ENCODE assay signal across 13 cellular contexts in genomic region chr1:43300661-43301094, GRCh38. TPM values are rescaled to one million over a fixed set of nuclear protein-coding genes. Genes with fewer than 3 reads are reported as not detected.
A peak's percentile ranks its signal among the peaks of the same experiment; 100 is the strongest.
DNase-seq lines count a peak whose midpoint lies in the region; ATAC-seq, FAIRE-seq and TF ChIP-seq lines count a peak whose summit lies in the region.
"Had no signal": no experiment of that assay in that cellular context is flagged by ENCODE, and none has a peak within 500 bp of the region (broad histone marks: within the 10 kb centered on the region; RNA-seq: fewer than 3 reads in every experiment).

TIE1 (plus strand) TSS chr1:43300982; CDS start chr1:43301072, 90 bp downstream.

- FAIRE-seq in H1 (lab: Jason Lieb, UNC) = no peak

- TF ChIP-seq RAD21 in H1 (IDR thresholded peaks at IDR 0.05 in 1 of 2, conservative IDR thresholded peaks at IDR 0.05 in 1 of 2; ENCODE audit: low read depth in 2 of 2, low read length in 2 of 2) = no peak

- 82% methylated on average over 4 of the region's 5 CpGs; no CpG with 5 or more reads in 1 of the 2 experiments for WGBS in H1 (ENCODE audit: extremely low coverage in 1 of 2, insufficient coverage in 1 of 2, insufficient read length in 1 of 2, insufficient replicate concordance in 2 of 2, low coverage in 1 of 2, low lambda C conversion rate in 2 of 2, missing lambda C conversion rate in 1 of 2), 2 experiments

- no peak within 1 kb of the TSS for H3K23ac ChIP-seq in H1 (ENCODE audit: insufficient read length)

- peak; percentile 42 for DNase-seq in KBM-7
- DNase-seq in H1 (ENCODE audit: low read depth in 1 of 2, low spot score in 2 of 2) = no peak
- DNase-seq in lung microvascular endothelial cell (ENCODE audit: low read depth in 2 of 2) = peak; percentile 89 to 90
- no peak for DNase-seq in substantia nigra (lab: John Stamatoyannopoulos, UW)
- no peak for DNase-seq in NCI-H345 (lab: John Stamatoyannopoulos, UW)
- no peak for DNase-seq in middle frontal gyrus (ENCODE audit: extremely low spot score, low spot score)
- DNase-seq: activated naive CD8-positive, alpha-beta T cell treated with anti-CD3 and anti-CD28 coated beads for 36 hours; C1 segment of cervical spinal cord; MM.1S; NCI-H524 had no signal

- no peak within 1 kb of the TSS for H2AK5ac ChIP-seq in H1 (ENCODE audit: low read depth, low read length)

- no peak within 1 kb of the TSS for H3K56ac ChIP-seq in H1 (replicated peaks; ENCODE audit: insufficient read length, low read depth, low read length)

- H2BK15ac ChIP-seq in H1 (ENCODE audit: low read length) = no peak within 1 kb of the TSS

- H3K18ac ChIP-seq in H1 (ENCODE audit: extremely low read depth, low read length) = no peak within 1 kb of the TSS

- H3K79me2 ChIP-seq in H1 (ENCODE audit: control insufficient read depth in 1 of 2, insufficient read depth in 2 of 2, low read length in 2 of 2) = no peaks in the 10 kb centered on the region

- in situ Hi-C loops in KBM-7 (cut with MboI; ENCODE audit: low pct_unique_long_range_greater_than_20kb, low sequenced_read_pairs) = no loop called here

- no peak within 1 kb of the TSS for H3K27ac ChIP-seq in H1 (ENCODE audit: low read depth, low read length)
- peak within 1 kb of the TSS; percentile 81 for H3K27ac ChIP-seq in substantia nigra (ENCODE audit: low read depth, low read length, poor library complexity, severe bottlenecking)
- H3K27ac ChIP-seq: SJSA1 had no signal

- no peak within 1 kb of the TSS for H3K9ac ChIP-seq in H1 (replicated peaks in 1 of 4; ENCODE audit: extremely low read depth in 1 of 4, low read depth in 3 of 4, low read length in 3 of 4)

- TF ChIP-seq CTCF in H1 (IDR thresholded peaks at IDR 0.05; ENCODE audit: control extremely low read depth in 1 of 3, insufficient read depth in 1 of 3, low read depth in 1 of 3, low read length in 3 of 3) = no peak

- H3K4me3 ChIP-seq in H1 (ENCODE audit: extremely low read depth in 1 of 4, insufficient read depth in 2 of 4, low read depth in 3 of 4, low read length in 4 of 4) = no peak within 1 kb of the TSS
- H3K4me3 ChIP-seq: SJSA1 had no signal

- no peak within 1 kb of the TSS for H3K4me2 ChIP-seq in H1 (ENCODE audit: insufficient read depth in 1 of 2, low read depth in 2 of 2, low read length in 2 of 2)

- no peak within 1 kb of the TSS for H4K5ac ChIP-seq in H1 (ENCODE audit: insufficient read length, low read depth, low read length)

- H2BK5ac ChIP-seq in H1 (ENCODE audit: low read depth, low read length) = no peak within 1 kb of the TSS

- H2AFZ ChIP-seq in H1 (ENCODE audit: low read length) = no peak within 1 kb of the TSS

- no peaks in the 10 kb centered on the region for H3K27me3 ChIP-seq in H1 (replicated peaks in 1 of 4; ENCODE audit: control insufficient read depth in 3 of 4, extremely low read depth in 1 of 4, insufficient read depth in 3 of 4, low read length in 3 of 4)
- H3K27me3 ChIP-seq: SJSA1 had no signal

- TF ChIP-seq EP300 in H1 (IDR thresholded peaks at IDR 0.05; ENCODE audit: borderline replicate concordance in 1 of 2, low read depth in 2 of 2, low read length in 2 of 2) = no peak

- no peaks in the 10 kb centered on the region for H3K36me3 ChIP-seq in H1 (ENCODE audit: control insufficient read depth in 2 of 4, insufficient read depth in 4 of 4, low read length in 3 of 4)
- H3K36me3 ChIP-seq: SJSA1 had no signal

- H4K91ac ChIP-seq in H1 (replicated peaks; ENCODE audit: insufficient read length, low read length) = peak within 1 kb of the TSS; percentile 62

- POLR2A ChIA-PET in H1 (lab: Charles Lee; ENCODE audit: partially characterized antibody) = interaction anchor here (1.1 kb wide), 1 partner anchor 24 kb away, joined by 4 read pairs; no protein-coding TSS in a partner anchor

- no peak within 1 kb of the TSS for H3K4ac ChIP-seq in H1 (replicated peaks; ENCODE audit: insufficient read length, low read depth, low read length)

- no peaks in the 10 kb centered on the region; the same call in 1 of the 2 replicates for H3K23me2 ChIP-seq in H1 (ENCODE audit: low read depth, low read length)

- no peaks in the 10 kb centered on the region for H3K9me3 ChIP-seq in H1 (ENCODE audit: insufficient read depth in 2 of 2, low read depth in 1 of 2, low read length in 1 of 2)
- H3K9me3 ChIP-seq: SJSA1 had no signal

- no peak within 1 kb of the TSS for H2BK120ac ChIP-seq in H1 (replicated peaks; ENCODE audit: low read depth, low read length)

- TF ChIP-seq POLR2A in H1 (IDR thresholded peaks at IDR 0.05; ENCODE audit: control extremely low read depth in 1 of 2, low read depth in 2 of 2, low read length in 2 of 2) = no peak

- CTCF ChIA-PET in H1 (lab: Charles Lee; ENCODE audit: partially characterized antibody) = interaction anchor here (1.3 kb wide), 1 partner anchor 15 kb away, joined by 3 read pairs; the partner anchor contains the start of gene C1orf210

- ATAC-seq in HG03135 (IDR thresholded peaks at IDR 0.05; ENCODE audit: unreplicated experiment) = no peak
- no peak for ATAC-seq in HG02763 (IDR thresholded peaks at IDR 0.05; ENCODE audit: unreplicated experiment)

- H4K20me1 ChIP-seq in H1 (replicated peaks in 1 of 2; ENCODE audit: control insufficient read depth in 1 of 2, insufficient read depth in 2 of 2, low read length in 2 of 2) = no peaks in the 10 kb centered on the region

- H3K14ac ChIP-seq in H1 (ENCODE audit: insufficient read length) = no peak within 1 kb of the TSS

- H3K4me1 ChIP-seq in H1 (replicated peaks in 1 of 4; ENCODE audit: control insufficient read depth in 3 of 4, insufficient read depth in 4 of 4, low read length in 3 of 4) = peaks cover 0 to 6% (median 2%) of the 10 kb centered on the region in 4 experiments; a peak in 4 of 7 replicates

- peak within 1 kb of the TSS; percentile 71; the same call in 1 of the 2 replicates for H2BK12ac ChIP-seq in H1 (ENCODE audit: low read depth, low read length)

- no peaks in the 10 kb centered on the region for H3K79me1 ChIP-seq in H1 (ENCODE audit: low read depth, low read length)

- H4K8ac ChIP-seq in H1 (ENCODE audit: extremely low read depth, insufficient read depth, low read length) = peak within 1 kb of the TSS; percentile 40

- peak within 1 kb of the TSS; percentile 62 for H2BK20ac ChIP-seq in H1 (ENCODE audit: low read length)

TF ChIP-seq in H1, 55 proteins besides CTCF, POLR2A, EP300 and RAD21:
- no peak for TF ChIP-seq HDAC6 (IDR thresholded peaks at IDR 0.05; ENCODE audit: low read depth, low read length)
- TF ChIP-seq SP2 (IDR thresholded peaks at IDR 0.05; ENCODE audit: low read length) = no peak
- no peak for TF ChIP-seq RBBP5 (IDR thresholded peaks at IDR 0.05; ENCODE audit: borderline replicate concordance, low read depth, low read length)
- no peak for TF ChIP-seq NANOG (IDR thresholded peaks at IDR 0.05; ENCODE audit: insufficient read depth, low read depth, low read length, poor library complexity, severe bottlenecking)
- TF ChIP-seq POU5F1 (IDR thresholded peaks at IDR 0.05; ENCODE audit: low read depth, low read length) = no peak
- no peak for TF ChIP-seq SRF (IDR thresholded peaks at IDR 0.05; ENCODE audit: low read depth, low read length)
- TF ChIP-seq SUZ12 (IDR thresholded peaks at IDR 0.05; ENCODE audit: low read length) = no peak
- TF ChIP-seq SP1 (IDR thresholded peaks at IDR 0.05; ENCODE audit: low read depth, low read length) = no peak
- no peak for TF ChIP-seq CHD1 (IDR thresholded peaks at IDR 0.05; ENCODE audit: low read depth, low read length)
- no peak for TF ChIP-seq CREB1 (IDR thresholded peaks at IDR 0.05)
- TF ChIP-seq CHD2 (IDR thresholded peaks at IDR 0.05; ENCODE audit: low read length) = no peak
- no peak for TF ChIP-seq RNF2 (IDR thresholded peaks at IDR 0.05; ENCODE audit: borderline replicate concordance, low read depth, low read length, missing control alignments, poor library complexity, severe bottlenecking)
- TF ChIP-seq MAFK (IDR thresholded peaks at IDR 0.05; ENCODE audit: low read depth, low read length) = no peak
- no peak for TF ChIP-seq TBP (IDR thresholded peaks at IDR 0.05; ENCODE audit: low read depth, low read length)
- TF ChIP-seq, protein P1, sequence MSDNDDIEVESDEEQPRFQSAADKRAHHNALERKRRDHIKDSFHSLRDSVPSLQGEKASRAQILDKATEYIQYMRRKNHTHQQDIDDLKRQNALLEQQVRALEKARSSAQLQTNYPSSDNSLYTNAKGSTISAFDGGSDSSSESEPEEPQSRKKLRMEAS (IDR thresholded peaks at IDR 0.05) = no peak
- TF ChIP-seq, protein P2, sequence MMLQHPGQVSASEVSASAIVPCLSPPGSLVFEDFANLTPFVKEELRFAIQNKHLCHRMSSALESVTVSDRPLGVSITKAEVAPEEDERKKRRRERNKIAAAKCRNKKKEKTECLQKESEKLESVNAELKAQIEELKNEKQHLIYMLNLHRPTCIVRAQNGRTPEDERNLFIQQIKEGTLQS (IDR thresholded peaks at IDR 0.05; ENCODE audit: insufficient read depth, low read depth, low read length) = no peak
- TF ChIP-seq PHF8 (conservative IDR thresholded peaks at IDR 0.05; ENCODE audit: low read depth, low read length) = no peak
- no peak for TF ChIP-seq RFX5 (IDR thresholded peaks at IDR 0.05; ENCODE audit: borderline replicate concordance, low read depth, low read length)
- no peak for TF ChIP-seq BCL11A (IDR thresholded peaks at IDR 0.05; ENCODE audit: low read depth in 2 of 2, low read length in 2 of 2)

RNA-seq across cellular contexts. Expression of gene TIE1, which starts in this region (rescaled TPM):
- 2.2 and 2.7 TPM in 2 replicates for total RNA-seq in H1 (2021; fragmentation: NEBNext Ultra II Directional; extraction: Animal tissue kit (Norgen Biotek cat#: 25700))
- 0.74 and 1.5 TPM in 2 replicates for polyA plus RNA-seq in H1 (2011; rRNA removed)
- 1.2 TPM for polyA plus RNA-seq in H1 (2011; cell fraction: cytosol; rRNA removed)
- polyA plus RNA-seq in H1 (2011; cell fraction: nucleus; rRNA removed) = 3.8 TPM
- 1.1 to 1.7 TPM (median 1.6 TPM) in 4 replicates for polyA plus RNA-seq in H1 (2012, experiment 1 of 2)
- 1.4 TPM for polyA plus RNA-seq in H1 (2012, experiment 2 of 2)
- polyA plus RNA-seq in H1 (2013, experiment 1 of 2) = 5.6 TPM
- polyA plus RNA-seq in H1 (2013, experiment 2 of 2) = 4.5 TPM
- 1.7 and 1.9 TPM in 2 replicates for polyA minus RNA-seq in H1 (2011; rRNA and poly(A)+ RNA removed)
- polyA minus RNA-seq in H1 (2011; cell fraction: cytosol; rRNA and poly(A)+ RNA removed) = 5.9 TPM
- 3.0 TPM for polyA minus RNA-seq in H1 (2011; cell fraction: nucleus; rRNA and poly(A)+ RNA removed)
- total RNA-seq in lung microvascular endothelial cell = 749 and 1,401 TPM in 2 replicates

Comparison
In these comparisons a context has a peak if more than half of its experiments do, and no peak if none do; other contexts are left out.
1. RNA of gene TIE1 (total RNA-seq): 749 to 1,401 TPM in lung microvascular endothelial cell; 2.2 to 2.7 TPM in H1; every median in the first group is over 100 times any median in the second.
2. DNase-seq: peak in KBM-7 (single experiment) and lung microvascular endothelial cell (2 of 2); none in H1 (0 of 2), substantia nigra (0 of 49), NCI-H345 (single experiment) and middle frontal gyrus (single experiment).